In the genomic region with DNA sequence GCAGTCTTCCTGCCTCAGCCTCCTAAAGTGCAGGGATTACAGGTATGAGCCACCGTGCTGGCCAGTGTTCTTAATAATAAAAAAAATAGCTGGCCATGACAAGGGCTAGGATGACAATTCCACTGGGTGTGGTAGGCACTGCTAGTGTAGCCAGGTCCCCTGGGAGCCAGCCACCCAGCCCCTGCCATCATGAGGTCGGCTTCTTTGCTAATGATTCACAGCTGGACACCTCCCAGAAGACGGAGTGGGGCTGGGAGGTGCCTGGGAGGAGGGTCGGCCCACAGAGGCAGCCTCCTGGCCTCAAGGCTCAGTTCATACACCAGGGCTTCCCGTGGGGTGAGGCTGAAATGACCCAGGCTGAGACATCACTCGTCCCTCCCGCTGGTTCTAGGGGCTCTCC, we compare ENCODE assay signal across 14 cellular contexts.
"Had no signal": no experiment of that assay in that cellular context is flagged by ENCODE, and none has a peak within 500 bp of the region (broad histone marks: within the 10 kb centered on the region; RNA-seq: fewer than 3 reads in every experiment).

No MANE protein-coding gene starts in this region.

- H3K36me3 ChIP-seq: cardiac muscle cell, suprapubic skin, transverse colon, uterus had no signal

- H3K4me1 ChIP-seq: suprapubic skin, transverse colon, uterus had no signal

- FAIRE-seq: TTC549 had no signal

- H3K27me3 ChIP-seq: hepatocyte, uterus had no signal

- H3K27ac ChIP-seq: cardiac muscle cell, hepatocyte, suprapubic skin, transverse colon, uterus had no signal

- ATAC-seq: stimulated activated naive CD8-positive, alpha-beta T cell treated with anti-CD3 and anti-CD28 coated beads, Interleukin-15, amount 100 ng/mL, for 72 hours had no signal

- DNase-seq: activated CD4-positive, alpha-beta T cell treated with anti-CD3 and anti-CD28 coated beads, Interleukin-2, amount 50 U/mL, for 4 hours; activated gamma-delta T cell treated with Interleukin-2 at 50 U/mL for 16 hours; activated naive CD8-positive, alpha-beta T cell treated with anti-CD3 and anti-CD28 coated beads for 36 hours; amniotic stem cell; foreskin fibroblast; mammary epithelial cell; stimulated activated CD4-positive, alpha-beta T cell treated with anti-CD3 and anti-CD28 coated beads, Interleukin-2, amount 100 ng/mL, for 48 hours; stimulated activated naive CD8-positive, alpha-beta T cell treated with anti-CD3 and anti-CD28 coated beads, Interleukin-15, amount 100 ng/mL, for 72 hours; transverse colon; uterus had no signal

- H3K9me3 ChIP-seq: suprapubic skin, transverse colon, uterus had no signal

- H3K4me3 ChIP-seq: cardiac muscle cell, hepatocyte, suprapubic skin, transverse colon, uterus had no signal
